Comparison of ENCODE assay signal across 12 cellular contexts in genomic region chr16:597655-598054, GRCh38. TPM values are rescaled to one million over a fixed set of nuclear protein-coding genes. Genes with fewer than 3 reads are reported as not detected.
"Had no signal": no experiment of that assay in that cellular context is flagged by ENCODE, and none has a peak within 500 bp of the region (broad histone marks: within the 10 kb centered on the region; RNA-seq: fewer than 3 reads in every experiment).

No MANE protein-coding gene starts in this region.

RNA-seq across cellular contexts. Expression of gene NHLRC4, which starts 30.9 kb away (rescaled TPM):
- total RNA-seq: PC-9 had no signal

RNA-seq across cellular contexts. Expression of gene WFIKKN1, which starts 33.1 kb away (rescaled TPM):
- total RNA-seq: RPMI7951 had no signal

RNA-seq across cellular contexts. Expression of gene PRR35, which starts 37.5 kb away (rescaled TPM):
- total RNA-seq: OCI-LY7, PC-3, PC-9, Peyer's patch, Right ventricle myocardium inferior, Right ventricle myocardium superior, RPMI7951, SJCRH30, SJSA1, SK-MEL-5, T-cell had no signal
- polyA plus RNA-seq: SK-N-SH had no signal
